ENCODE assay signal across 8 cellular contexts in genomic region chr10:3173173-3173878, GRCh38. TPM values are rescaled to one million over a fixed set of nuclear protein-coding genes. Genes with fewer than 3 reads are reported as not detected.
A peak's percentile ranks its signal among the peaks of the same experiment; 100 is the strongest.
DNase-seq lines count a peak whose midpoint lies in the region; ATAC-seq and TF ChIP-seq lines count a peak whose summit lies in the region.

No MANE protein-coding gene starts in this region.

- H3K9ac ChIP-seq in Loucy (ENCODE audit: low read depth, low read length, poor library complexity, severe bottlenecking), result no peak overlapping the region
- no peak overlapping the region for H3K9ac ChIP-seq in adipocyte (ENCODE audit: low read length)

- peak overlapping the region; percentile 69 for H3K4me3 Mint-ChIP-seq in GM23338
- peak overlapping the region; percentile 83 for H3K4me3 Mint-ChIP-seq in stimulated activated naive CD8-positive, alpha-beta T cell treated with anti-CD3 and anti-CD28 coated beads, Interleukin-15, Interleukin-2, amounts not matched to agents 100 ng/mL and 50 ng/mL, for 24 hours

- H3F3A ChIP-seq in GM23338 (replicated peaks; ENCODE audit: low read depth) (no peaks in the 10 kb centered on the region), Loucy (ENCODE audit: low read depth) (no peaks in the 10 kb centered on the region)

- H3K27ac ChIP-seq in GM23338 (ENCODE audit: low read depth), result peak overlapping the region; percentile 74; the same call in 1 of the 2 replicates

- H3K36me3 ChIP-seq in GM23338 (ENCODE audit: insufficient read depth) (no peaks in the 10 kb centered on the region), Loucy (ENCODE audit: insufficient read depth, low read length) (no peaks in the 10 kb centered on the region; the same call in 1 of the 2 replicates), adipocyte (ENCODE audit: control insufficient read depth, insufficient read depth, low read length, severe bottlenecking) (peaks cover 17% of the 10 kb centered on the region)

- H3K27me3 ChIP-seq in GM23338 (ENCODE audit: insufficient read depth) (no peaks in the 10 kb centered on the region), Loucy (ENCODE audit: insufficient read depth, low read length, poor library complexity, severe bottlenecking) (no peaks in the 10 kb centered on the region), adipocyte (replicated peaks; ENCODE audit: control insufficient read depth, insufficient read depth, low read length) (no peaks in the 10 kb centered on the region)

- H3K27me3 Mint-ChIP-seq in GM23338 (ENCODE audit: insufficient read depth, low read depth, poor library complexity), result peaks cover 13% of the 10 kb centered on the region
- H3K27me3 Mint-ChIP-seq in stimulated activated naive CD8-positive, alpha-beta T cell treated with anti-CD3 and anti-CD28 coated beads, Interleukin-15, Interleukin-2, amounts not matched to agents 100 ng/mL and 50 ng/mL, for 24 hours, result no peaks in the 10 kb centered on the region

- H3K4me1 ChIP-seq in GM23338 (ENCODE audit: insufficient read depth) (no peaks in the 10 kb centered on the region; the same call in 1 of the 2 replicates), Loucy (ENCODE audit: insufficient read depth, low read length, poor library complexity, severe bottlenecking) (peaks cover 11% of the 10 kb centered on the region), adipocyte (ENCODE audit: control insufficient read depth, insufficient read depth, low read length) (peaks cover 13% of the 10 kb centered on the region)

- H3K4me3 ChIP-seq in GM23338 (peak overlapping the region; percentile 36; the same call in 1 of the 2 replicates), Loucy (ENCODE audit: low read length, poor library complexity, severe bottlenecking) (peak overlapping the region; percentile 71), adipocyte (ENCODE audit: low read length) (peak overlapping the region; percentile 75)

- no peaks in the 10 kb centered on the region for H3K9me3 Mint-ChIP-seq in GM23338
- no peaks in the 10 kb centered on the region for H3K9me3 Mint-ChIP-seq in stimulated activated naive CD8-positive, alpha-beta T cell treated with anti-CD3 and anti-CD28 coated beads, Interleukin-15, Interleukin-2, amounts not matched to agents 100 ng/mL and 50 ng/mL, for 24 hours

- H3K4me1 Mint-ChIP-seq in GM23338, result peaks cover 13% of the 10 kb centered on the region
- peaks cover 38% of the 10 kb centered on the region for H3K4me1 Mint-ChIP-seq in stimulated activated naive CD8-positive, alpha-beta T cell treated with anti-CD3 and anti-CD28 coated beads, Interleukin-15, Interleukin-2, amounts not matched to agents 100 ng/mL and 50 ng/mL, for 24 hours (ENCODE audit: low read depth)

- TF ChIP-seq CTCF in GM23338 (conservative IDR thresholded peaks at IDR 0.05; ENCODE audit: low read depth in 2 of 2), result no peak
- no peak for TF ChIP-seq CTCF in Loucy (conservative IDR thresholded peaks at IDR 0.05; ENCODE audit: low read length)

- peak overlapping the region; percentile 59; the same call in 1 of the 2 replicates for H2AFZ ChIP-seq in GM23338
- peak overlapping the region; percentile 51 for H2AFZ ChIP-seq in Loucy (ENCODE audit: low read length)

- peaks cover 3% of the 10 kb centered on the region; the same call in 1 of the 2 replicates for H3K79me2 ChIP-seq in GM23338 (replicated peaks; ENCODE audit: insufficient read depth)
- H3K79me2 ChIP-seq in Loucy (ENCODE audit: insufficient read depth, low read length), result peaks cover 20% of the 10 kb centered on the region

- H3K9me3 ChIP-seq in Loucy (ENCODE audit: insufficient read depth, low read depth, low read length), result no peaks in the 10 kb centered on the region
- peaks cover 4% of the 10 kb centered on the region for H3K9me3 ChIP-seq in adipocyte (ENCODE audit: control insufficient read depth, low read length)

- H3K4me2 ChIP-seq in GM23338 (peak overlapping the region; percentile 72; the same call in 1 of the 2 replicates), Loucy (ENCODE audit: low read depth, low read length, poor library complexity, severe bottlenecking) (peak overlapping the region; percentile 60)

- H3K27ac Mint-ChIP-seq in GM23338, result peak overlapping the region; percentile 83; the same call in 1 of the 2 replicates
- peak overlapping the region; percentile 84 for H3K27ac Mint-ChIP-seq in stimulated activated naive CD8-positive, alpha-beta T cell treated with anti-CD3 and anti-CD28 coated beads, Interleukin-15, Interleukin-2, amounts not matched to agents 100 ng/mL and 50 ng/mL, for 24 hours

- peak; percentile 79 for DNase-seq in NK-92 treated with Interleukin-12 subunit alpha and Interleukin-12 subunit beta, amount 100 ng/mL, for 24 hours (lab: John Stamatoyannopoulos, UW)
- DNase-seq in NK-92 (lab: John Stamatoyannopoulos, UW; ENCODE audit: unreplicated experiment) (no peak), GM23338 (ENCODE audit: low spot score) (peak; percentile 98), adipocyte (ENCODE audit: low read depth) (no peak), iPS-NIHi7 (ENCODE audit: extremely low spot score) (peak; percentile 94), UCSD-AML1 (lab: John Stamatoyannopoulos, UW; ENCODE audit: unreplicated experiment) (no peak)

- ATAC-seq in GM23338, result peak; percentile 74

- 0 out of 2 replicates have a peak, but pooled peaks cover 3% of the 10 kb centered on the region for H3K9me2 ChIP-seq in GM23338 (ENCODE audit: insufficient read depth)
- no peaks in the 10 kb centered on the region for H3K9me2 ChIP-seq in Loucy (replicated peaks; ENCODE audit: low read depth, low read length)

- H4K20me1 ChIP-seq in GM23338 (replicated peaks; ENCODE audit: insufficient read depth), result no peaks in the 10 kb centered on the region; the same call in 1 of the 2 replicates
- H4K20me1 ChIP-seq in Loucy (ENCODE audit: insufficient read depth, low read length, poor library complexity, severe bottlenecking), result peaks cover 7% of the 10 kb centered on the region

- H3K36me3 Mint-ChIP-seq in GM23338 (ENCODE audit: low read depth), result peaks cover 11% of the 10 kb centered on the region; the same call in 2 of the 3 replicates
- peaks cover 19% of the 10 kb centered on the region for H3K36me3 Mint-ChIP-seq in stimulated activated naive CD8-positive, alpha-beta T cell treated with anti-CD3 and anti-CD28 coated beads, Interleukin-15, Interleukin-2, amounts not matched to agents 100 ng/mL and 50 ng/mL, for 24 hours (ENCODE audit: low read depth)

TF ChIP-seq in GM23338, 12 proteins besides CTCF, POLR2A, EP300 and RAD21:
- TF ChIP-seq, protein P1, sequence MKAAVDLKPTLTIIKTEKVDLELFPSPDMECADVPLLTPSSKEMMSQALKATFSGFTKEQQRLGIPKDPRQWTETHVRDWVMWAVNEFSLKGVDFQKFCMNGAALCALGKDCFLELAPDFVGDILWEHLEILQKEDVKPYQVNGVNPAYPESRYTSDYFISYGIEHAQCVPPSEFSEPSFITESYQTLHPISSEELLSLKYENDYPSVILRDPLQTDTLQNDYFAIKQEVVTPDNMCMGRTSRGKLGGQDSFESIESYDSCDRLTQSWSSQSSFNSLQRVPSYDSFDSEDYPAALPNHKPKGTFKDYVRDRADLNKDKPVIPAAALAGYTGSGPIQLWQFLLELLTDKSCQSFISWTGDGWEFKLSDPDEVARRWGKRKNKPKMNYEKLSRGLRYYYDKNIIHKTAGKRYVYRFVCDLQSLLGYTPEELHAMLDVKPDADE (IDR thresholded peaks at IDR 0.05), result no peak
- TF ChIP-seq ZNF114 (CRISPR knock-in tag; IDR thresholded peaks at IDR 0.05) (peak; percentile 45; the same call in 1 of the 2 replicates), POLR2AphosphoS5 (IDR thresholded peaks at IDR 0.05; ENCODE audit: low read depth) (peak; percentile 59)

RNA-seq across cellular contexts. Expression of gene PITRM1, which starts 0.7 kb away (rescaled TPM):
- total RNA-seq in GM23338 (2014; rRNA removed; shearing (Covaris generic)), result 33.0 and 51.1 TPM in 2 replicates
- polyA plus RNA-seq in GM23338 (2016; fragmentation: Nextera tagmentation; extraction: Ambion mirVana), result 25.1 and 29.0 TPM in 2 replicates

Comparison
In these comparisons a context has a peak if more than half of its experiments do, and no peak if none do; other contexts are left out.
1. DNase-seq: peak in NK-92 treated with Interleukin-12 subunit alpha and Interleukin-12 subunit beta, amount 100 ng/mL, for 24 hours (single experiment), GM23338 (single experiment) and iPS-NIHi7 (single experiment); none in NK-92 (single experiment), adipocyte (single experiment) and UCSD-AML1 (single experiment).
2. Peak in every context shown above with its lines, with median percentiles within 50 percentile points of each other: H3K4me3 ChIP-seq.